Comparison of ENCODE assay signal across 16 cellular contexts in the genomic region with DNA sequence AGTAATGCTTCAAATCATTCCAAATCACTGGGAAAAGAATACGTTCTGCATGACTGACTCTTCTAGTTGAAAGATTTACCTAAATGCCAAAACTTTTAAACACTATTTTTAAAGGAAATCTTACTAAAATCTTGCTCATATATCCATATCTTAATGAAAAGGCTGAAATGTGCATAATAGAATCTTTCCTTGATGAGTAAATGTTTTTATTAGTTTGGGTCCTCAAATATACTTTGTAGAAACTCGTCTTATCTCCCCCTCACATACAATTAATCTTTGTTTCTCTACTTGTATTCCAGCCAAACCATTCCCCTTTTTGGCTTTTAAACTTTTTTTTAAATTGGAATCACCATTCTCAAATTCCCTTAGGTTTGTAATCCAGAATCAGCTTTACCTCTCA.
DNase-seq lines count a peak whose midpoint lies in the region; ATAC-seq and TF ChIP-seq lines count a peak whose summit lies in the region.
"Had no signal": no experiment of that assay in that cellular context is flagged by ENCODE, and none has a peak within 500 bp of the region (broad histone marks: within the 10 kb centered on the region; RNA-seq: fewer than 3 reads in every experiment).

No MANE protein-coding gene starts in this region.

- H3K9me3 ChIP-seq in A673 (ENCODE audit: low read depth, low read length, poor library complexity, severe bottlenecking) (no peaks in the 10 kb centered on the region), DOHH2 (ENCODE audit: control insufficient read depth, insufficient read depth, low read length) (no peaks in the 10 kb centered on the region), PC-3 (ENCODE audit: low read length) (no peaks in the 10 kb centered on the region)

- ATAC-seq in PC-3 = peak; percentile 68
- no peak for ATAC-seq in GM18907 (IDR thresholded peaks at IDR 0.05; ENCODE audit: unreplicated experiment)

- H3K79me2 ChIP-seq in DOHH2 (ENCODE audit: control insufficient read depth, low read length) = no peaks in the 10 kb centered on the region
- no peaks in the 10 kb centered on the region for H3K79me2 ChIP-seq in PC-3 (ENCODE audit: low read length)

- no peaks in the 10 kb centered on the region for H3K9me3 Mint-ChIP-seq in nephron
- H3K9me3 Mint-ChIP-seq: HFFc6 had no signal

- H3K27me3 ChIP-seq in A673 (replicated peaks; ENCODE audit: insufficient read depth, low read depth, low read length, poor library complexity) (no peaks in the 10 kb centered on the region), DOHH2 (ENCODE audit: control insufficient read depth, low read length) (no peaks in the 10 kb centered on the region), PC-3 (ENCODE audit: low read length) (no peaks in the 10 kb centered on the region)

- peaks cover 91% of the 10 kb centered on the region for H3K4me1 ChIP-seq in A673 (ENCODE audit: insufficient read depth, low read length, poor library complexity, severe bottlenecking)
- peaks cover 60% of the 10 kb centered on the region for H3K4me1 ChIP-seq in DOHH2 (ENCODE audit: control insufficient read depth, low read length)
- peaks cover 29% of the 10 kb centered on the region for H3K4me1 ChIP-seq in PC-3 (ENCODE audit: insufficient read depth, low read length)

- no peak overlapping the region for H3K9ac ChIP-seq in PC-3 (ENCODE audit: low read length)

- H3F3A ChIP-seq in DOHH2 (ENCODE audit: control insufficient read depth, insufficient read depth) (peaks cover 5% of the 10 kb centered on the region), PC-3 (ENCODE audit: low read length, unreplicated experiment) (no peaks in the 10 kb centered on the region)

- H3K4me2 ChIP-seq in DOHH2 (ENCODE audit: low read length) (0 out of 2 replicates have a peak overlapping the region, but pooled peaks have one; percentile 20), PC-3 (ENCODE audit: low read length) (no peak overlapping the region)

- H3K4me3 ChIP-seq in A673 (ENCODE audit: low read depth, low read length, poor library complexity, severe bottlenecking) (no peak overlapping the region), DOHH2 (ENCODE audit: low read length) (no peak overlapping the region), PC-3 (ENCODE audit: low read length) (no peak overlapping the region)

- H3K27me3 Mint-ChIP-seq in nephron (ENCODE audit: low read depth) = no peaks in the 10 kb centered on the region
- H3K27me3 Mint-ChIP-seq: CD4-positive, alpha-beta memory T cell had no signal

- BruUV-seq in A673 (replicated peaks; lab: Mats Ljungman, UMichigan) = no TSS peak
- BruUV-seq in PC-3 (replicated peaks; lab: Mats Ljungman, UMichigan) = no TSS peak

- H3K9me2 ChIP-seq in DOHH2 (replicated peaks; ENCODE audit: control insufficient read depth, low read length) = no peaks in the 10 kb centered on the region
- no peaks in the 10 kb centered on the region for H3K9me2 ChIP-seq in PC-3 (replicated peaks; ENCODE audit: low read length)

- POLR2A ChIA-PET in A673 (lab: Charles Lee; ENCODE audit: low non-redundant PET) = no interaction called here
- POLR2A ChIA-PET in PC-3 (lab: Charles Lee; ENCODE audit: unreplicated experiment) = no interaction called here

- H4K20me1 ChIP-seq in DOHH2 (ENCODE audit: control insufficient read depth, insufficient read depth, low read depth, low read length) = no peaks in the 10 kb centered on the region
- H4K20me1 ChIP-seq in PC-3 (ENCODE audit: low read length) = no peaks in the 10 kb centered on the region

- peak overlapping the region; percentile 86 for H3K27ac ChIP-seq in A673 (ENCODE audit: low read depth, low read length, poor library complexity, severe bottlenecking)
- H3K27ac ChIP-seq in DOHH2 (ENCODE audit: low read depth, low read length) = no peak overlapping the region
- peak overlapping the region; percentile 58 for H3K27ac ChIP-seq in PC-3 (ENCODE audit: low read length)
- H3K27ac ChIP-seq: C4-2B had no signal

- H3K36me3 ChIP-seq in A673 (ENCODE audit: insufficient read depth, low read length, poor library complexity, severe bottlenecking) = no peaks in the 10 kb centered on the region
- no peaks in the 10 kb centered on the region for H3K36me3 ChIP-seq in DOHH2 (ENCODE audit: control insufficient read depth, low read length)
- H3K36me3 ChIP-seq in PC-3 (ENCODE audit: low read depth, low read length) = no peaks in the 10 kb centered on the region

- CTCF ChIA-PET in A673 (lab: Charles Lee) = no interaction called here
- CTCF ChIA-PET in PC-3 (lab: Charles Lee) = interaction anchor here (0.7 kb wide), 2 partner anchors 11 to 240 kb away, joined by 3 read pairs; no protein-coding TSS in a partner anchor

- no peaks in the 10 kb centered on the region for H3K36me3 Mint-ChIP-seq in nephron (ENCODE audit: low read depth)
- H3K36me3 Mint-ChIP-seq: CD4-positive, alpha-beta memory T cell had no signal

- DNase-seq in A673 (ENCODE audit: low spot score) (no peak), PC-3 (peak; percentile 33), NCI-H146 treated with DMSO at 0.1 percent for 48 hours (lab: John Stamatoyannopoulos, UW; ENCODE audit: unreplicated experiment) (no peak), NCI-H2171 treated with DMSO at 0.1 percent for 48 hours (lab: John Stamatoyannopoulos, UW) (no peak)
- DNase-seq: 8988T; ACHN; CD4-positive, alpha-beta memory T cell; DMS153; DMS79 treated with DMSO at 0.1 percent for 48 hours; GF-D8; HCEC 1CT; HFFc6 had no signal

- no peak overlapping the region for H2AFZ ChIP-seq in PC-3 (ENCODE audit: low read length)

- no peak overlapping the region for H3K4me3 Mint-ChIP-seq in nephron
- H3K4me3 Mint-ChIP-seq: CD4-positive, alpha-beta memory T cell; HFFc6 had no signal

- H3K27ac Mint-ChIP-seq in nephron = peak overlapping the region in 2 of 3 experiments; percentile 4 to 12
- H3K27ac Mint-ChIP-seq: CD4-positive, alpha-beta memory T cell; HFFc6 had no signal

- intact Hi-C loops in A673 (cut with micrococcal nuclease; ENCODE audit: unreplicated experiment) (loop anchor here (5.0 kb wide), 1 partner anchor 79 kb away; no protein-coding TSS in a partner anchor), PC-3 (cut with micrococcal nuclease) (no loop called here)

- no peak for TF ChIP-seq CTCF in A673 (conservative IDR thresholded peaks at IDR 0.05; ENCODE audit: low read depth, low read length)
- no peak for TF ChIP-seq CTCF in DOHH2 (IDR thresholded peaks at IDR 0.05; ENCODE audit: low read depth, low read length, poor library complexity, severe bottlenecking)
- no peak for TF ChIP-seq CTCF in PC-3 (conservative IDR thresholded peaks at IDR 0.05; ENCODE audit: low read depth, low read length)
- TF ChIP-seq CTCF in nephron (IDR thresholded peaks at IDR 0.05; ENCODE audit: unreplicated experiment in 3 of 3) = no peak

- peaks cover 11% of the 10 kb centered on the region for H3K4me1 Mint-ChIP-seq in nephron
